In genomic region chr11:46472662-46472994, GRCh38 we compare ENCODE assay signal across 17 cellular contexts.
DNase-seq lines count a peak whose midpoint lies in the region; ATAC-seq and TF ChIP-seq lines count a peak whose summit lies in the region.
"Had no signal": no experiment of that assay in that cellular context is flagged by ENCODE, and none has a peak within 500 bp of the region (broad histone marks: within the 10 kb centered on the region; RNA-seq: fewer than 3 reads in every experiment).

No MANE protein-coding gene starts in this region.

- H2BK12ac ChIP-seq in trophoblast cell (ENCODE audit: low read length), result no peak overlapping the region

- H3K36me3 Mint-ChIP-seq in Caco-2 (ENCODE audit: insufficient read depth, unreplicated experiment), result peaks cover 20% of the 10 kb centered on the region
- peaks cover 2% of the 10 kb centered on the region for H3K36me3 Mint-ChIP-seq in T-helper 2 cell treated with Interferon-gamma antibody and Interleukin-4, amounts not matched to agents 5 μg/mL and 100 μg/mL, for 36 hours (ENCODE audit: low read depth)

- no peak for TF ChIP-seq POLR2A in esophagus squamous epithelium (IDR thresholded peaks at IDR 0.05)

- no peak overlapping the region for H3K9ac ChIP-seq in trophoblast cell (ENCODE audit: low read length)
- H3K9ac ChIP-seq: GM23248 had no signal

- intact Hi-C loops in Caco-2 (cut with micrococcal nuclease; ENCODE audit: unreplicated experiment), result no loop called here
- intact Hi-C loops in Panc1 (cut with micrococcal nuclease; ENCODE audit: unreplicated experiment), result loop anchor here (10.0 kb wide), 1 partner anchor 58 kb away; no protein-coding TSS in a partner anchor
- intact Hi-C loops in dorsolateral prefrontal cortex (cut with DNase I), result no loop called here
- intact Hi-C loops in esophagus squamous epithelium (cut with DNase I), result no loop called here

- H2BK120ac ChIP-seq in trophoblast cell (ENCODE audit: insufficient read depth, low read length, poor library complexity), result no peak overlapping the region

- H3K36me3 ChIP-seq in Caco-2 (ENCODE audit: control insufficient read depth, insufficient read depth, low read length) (no peaks in the 10 kb centered on the region), Panc1 (ENCODE audit: control insufficient read depth, insufficient read depth, low read length) (no peaks in the 10 kb centered on the region), hepatocyte (replicated peaks; ENCODE audit: insufficient read depth, low read depth) (no peaks in the 10 kb centered on the region), trophoblast cell (ENCODE audit: control insufficient read depth in 1 of 2, insufficient read depth in 2 of 2, low read length in 2 of 2) (peaks cover 0 to 3% of the 10 kb centered on the region in 2 experiments), esophagus squamous epithelium (peaks cover 0 to 14% (median 0%) of the 10 kb centered on the region in 3 donors)
- H3K36me3 ChIP-seq: ovary had no signal

- H3K79me2 ChIP-seq in hepatocyte (peaks cover 25% of the 10 kb centered on the region), trophoblast cell (ENCODE audit: control insufficient read depth, insufficient read depth, low read length, poor library complexity) (no peaks in the 10 kb centered on the region)

- H3K4me1 ChIP-seq in Caco-2 (peaks cover 23% of the 10 kb centered on the region), Panc1 (ENCODE audit: control insufficient read depth, insufficient read depth, low read length) (no peaks in the 10 kb centered on the region), hepatocyte (ENCODE audit: insufficient read depth) (peaks cover 12% of the 10 kb centered on the region), trophoblast cell (ENCODE audit: control insufficient read depth in 1 of 2, insufficient read depth in 2 of 2, low read length in 2 of 2) (no peaks in the 10 kb centered on the region), esophagus squamous epithelium (peaks cover 0 to 21% (median 0%) of the 10 kb centered on the region in 3 donors)

- DNase-seq in Caco-2, result peak; percentile 48 to 61
- DNase-seq in Panc1 (ENCODE audit: low read depth, low spot score), result no peak
- DNase-seq in hepatocyte (ENCODE audit: low spot score), result peak; percentile 71
- DNase-seq in trophoblast cell, result peak; percentile 41 to 55
- DNase-seq in T-helper 2 cell treated with Interferon-gamma antibody and Interleukin-4, amounts not matched to agents 5 μg/mL and 100 μg/mL, for 36 hours (ENCODE audit: low spot score), result no peak
- DNase-seq in dorsolateral prefrontal cortex, result no peak
- DNase-seq in esophagus squamous epithelium (lab: John Stamatoyannopoulos, UW), result no peak
- DNase-seq: COR-L47, GM23248, KG1, NCI-H1092 treated with DMSO at 0.1 percent for 48 hours, NCI-H774, ovary had no signal

- TF ChIP-seq CTCF in Caco-2 (IDR thresholded peaks at IDR 0.05; ENCODE audit: insufficient read depth in 1 of 2, low read depth in 1 of 2, low read length in 1 of 2, severe bottlenecking in 1 of 2, unreplicated experiment in 1 of 2) (no peak), Panc1 (IDR thresholded peaks at IDR 0.05) (no peak), hepatocyte (IDR thresholded peaks at IDR 0.05; ENCODE audit: poor library complexity) (no peak), dorsolateral prefrontal cortex (IDR thresholded peaks at IDR 0.05 in 54 of 56, conservative IDR thresholded peaks at IDR 0.05 in 2 of 56; ENCODE audit: low read depth in 1 of 56, partially characterized antibody in 56 of 56) (no peak), esophagus squamous epithelium (IDR thresholded peaks at IDR 0.05) (no peak)

- no peak overlapping the region for H3K23ac ChIP-seq in trophoblast cell (ENCODE audit: low read length)

- ATAC-seq in Panc1 (0 out of 2 replicates have a peak, but pooled peaks have one; percentile 12), HG03196 (IDR thresholded peaks at IDR 0.05; ENCODE audit: unreplicated experiment) (no peak)
- ATAC-seq: gastroesophageal sphincter had no signal

- BruUV-seq in Caco-2 (replicated peaks; lab: Mats Ljungman, UMichigan), result no TSS peak
- no TSS peak for BruUV-seq in Panc1 (replicated peaks; lab: Mats Ljungman, UMichigan)

- peaks cover 25% of the 10 kb centered on the region for H3K4me1 Mint-ChIP-seq in Caco-2 (ENCODE audit: low read depth, unreplicated experiment)
- peaks cover 4% of the 10 kb centered on the region for H3K4me1 Mint-ChIP-seq in T-helper 2 cell treated with Interferon-gamma antibody and Interleukin-4, amounts not matched to agents 5 μg/mL and 100 μg/mL, for 36 hours (ENCODE audit: low read depth)

- H3K79me1 ChIP-seq in trophoblast cell (ENCODE audit: low read length), result no peaks in the 10 kb centered on the region

- H3K27ac Mint-ChIP-seq in Caco-2 (ENCODE audit: unreplicated experiment), result peak overlapping the region; percentile 47
- H3K27ac Mint-ChIP-seq in T-helper 2 cell treated with Interferon-gamma antibody and Interleukin-4, amounts not matched to agents 5 μg/mL and 100 μg/mL, for 36 hours, result no peak overlapping the region

- H2AFZ ChIP-seq in hepatocyte (no peak overlapping the region), trophoblast cell (ENCODE audit: insufficient read depth, low read length, poor library complexity) (no peak overlapping the region)
- H2AFZ ChIP-seq: GM23248 had no signal

- no peak overlapping the region for H4K8ac ChIP-seq in trophoblast cell (ENCODE audit: low read depth, low read length)

- CTCF ChIA-PET in Caco-2 (lab: Charles Lee), result interaction anchor here (1.3 kb wide), 1 partner anchor 82 kb away, joined by 3 read pairs; no protein-coding TSS in a partner anchor
- CTCF ChIA-PET in Panc1 (lab: Charles Lee), result no interaction called here

- no peak overlapping the region for H3K14ac ChIP-seq in trophoblast cell (ENCODE audit: low read length)

- 0 out of 2 replicates have a peak, but pooled peaks cover 2% of the 10 kb centered on the region for H3K9me3 ChIP-seq in Caco-2
- no peaks in the 10 kb centered on the region for H3K9me3 ChIP-seq in Panc1 (ENCODE audit: control insufficient read depth, insufficient read depth, low read depth, low read length)
- no peaks in the 10 kb centered on the region for H3K9me3 ChIP-seq in hepatocyte (ENCODE audit: low read depth)
- H3K9me3 ChIP-seq in trophoblast cell (ENCODE audit: insufficient read depth, low read depth, low read length), result no peaks in the 10 kb centered on the region
- no peaks in the 10 kb centered on the region for H3K9me3 ChIP-seq in esophagus squamous epithelium
- H3K9me3 ChIP-seq: gastroesophageal sphincter, ovary had no signal

- no peak overlapping the region for H4K12ac ChIP-seq in trophoblast cell (ENCODE audit: low read depth, low read length)

- no peak overlapping the region for H4K91ac ChIP-seq in trophoblast cell (ENCODE audit: low read depth, low read length)

- H3K4me2 ChIP-seq in hepatocyte (peak overlapping the region; percentile 19), trophoblast cell (ENCODE audit: low read length) (no peak overlapping the region)

- peak overlapping the region; percentile 5 for H3K4me3 Mint-ChIP-seq in Caco-2 (ENCODE audit: unreplicated experiment)
- no peak overlapping the region for H3K4me3 Mint-ChIP-seq in T-helper 2 cell treated with Interferon-gamma antibody and Interleukin-4, amounts not matched to agents 5 μg/mL and 100 μg/mL, for 36 hours

- no peaks in the 10 kb centered on the region for H4K20me1 ChIP-seq in hepatocyte (ENCODE audit: insufficient read depth, poor library complexity, severe bottlenecking)

- H3K27ac ChIP-seq in Panc1 (ENCODE audit: low read length), result no peak overlapping the region
- H3K27ac ChIP-seq in hepatocyte, result peak overlapping the region; percentile 78
- no peak overlapping the region for H3K27ac ChIP-seq in trophoblast cell (ENCODE audit: low read depth, low read length)
- H3K27ac ChIP-seq in dorsolateral prefrontal cortex, result no peak overlapping the region
- no peak overlapping the region for H3K27ac ChIP-seq in esophagus squamous epithelium
- H3K27ac ChIP-seq: gastroesophageal sphincter, GM23248, HL-60, ovary, VCaP had no signal

- H2AK5ac ChIP-seq in trophoblast cell (ENCODE audit: low read length), result no peak overlapping the region

- POLR2A ChIA-PET in Caco-2 (lab: Charles Lee) (no interaction called here), Panc1 (lab: Charles Lee) (no interaction called here)

- no peak overlapping the region for H3K4ac ChIP-seq in trophoblast cell (ENCODE audit: low read depth, low read length)

- H3K27me3 ChIP-seq in Caco-2 (replicated peaks; ENCODE audit: control insufficient read depth, insufficient read depth, low read length) (no peaks in the 10 kb centered on the region), Panc1 (ENCODE audit: control insufficient read depth, insufficient read depth, low read length) (no peaks in the 10 kb centered on the region), hepatocyte (no peaks in the 10 kb centered on the region), trophoblast cell (ENCODE audit: insufficient read depth, low read length) (no peaks in the 10 kb centered on the region), dorsolateral prefrontal cortex (no peaks in the 10 kb centered on the region), esophagus squamous epithelium (no peaks in the 10 kb centered on the region)
- H3K27me3 ChIP-seq: gastroesophageal sphincter, ovary had no signal

- no peak overlapping the region for H3K18ac ChIP-seq in trophoblast cell (ENCODE audit: low read length)

- no peak overlapping the region for H2BK5ac ChIP-seq in trophoblast cell (ENCODE audit: low read depth, low read length, poor library complexity)

- no peaks in the 10 kb centered on the region for H3K27me3 Mint-ChIP-seq in Caco-2 (ENCODE audit: insufficient read depth, unreplicated experiment)
- H3K27me3 Mint-ChIP-seq in T-helper 2 cell treated with Interferon-gamma antibody and Interleukin-4, amounts not matched to agents 5 μg/mL and 100 μg/mL, for 36 hours (ENCODE audit: low read depth), result no peaks in the 10 kb centered on the region

- H3K9me2 ChIP-seq in hepatocyte (replicated peaks; ENCODE audit: insufficient read depth), result no peaks in the 10 kb centered on the region

- no peak overlapping the region for H3K4me3 ChIP-seq in Caco-2 (ENCODE audit: low read depth, low read length)
- no peak overlapping the region for H3K4me3 ChIP-seq in Panc1 (ENCODE audit: low read depth in 2 of 2, low read length in 2 of 2)
- no peak overlapping the region for H3K4me3 ChIP-seq in hepatocyte
- H3K4me3 ChIP-seq in trophoblast cell (ENCODE audit: low read depth, low read length), result no peak overlapping the region
- H3K4me3 ChIP-seq in dorsolateral prefrontal cortex, result no peak overlapping the region
- H3K4me3 ChIP-seq in esophagus squamous epithelium, result no peak overlapping the region
- H3K4me3 ChIP-seq: gastroesophageal sphincter, GM23248, ovary had no signal

- no peaks in the 10 kb centered on the region for H3K9me3 Mint-ChIP-seq in Caco-2 (ENCODE audit: unreplicated experiment)
- H3K9me3 Mint-ChIP-seq in T-helper 2 cell treated with Interferon-gamma antibody and Interleukin-4, amounts not matched to agents 5 μg/mL and 100 μg/mL, for 36 hours, result no peaks in the 10 kb centered on the region

- in situ Hi-C loops in Panc1 (cut with HindIII; ENCODE audit: low pct_unique_long_range_greater_than_20kb, low sequenced_read_pairs), result no loop called here

- 60% methylated on average over 1 of the region's 1 CpG for WGBS in hepatocyte (ENCODE audit: low lambda C conversion rate, missing lambda C conversion rate)
- WGBS in trophoblast cell (ENCODE audit: extremely low coverage, insufficient coverage, insufficient read length), result no CpG with 5 or more reads among the region's 1 CpG
- 71 to 82% methylated on average over 1 of the region's 1 CpG for WGBS in esophagus squamous epithelium, 2 donors

Comparison
In these comparisons a context has a peak if more than half of its experiments do, and no peak if none do; other contexts are left out.
1. DNase-seq: peak in Caco-2 (2 of 2), hepatocyte (single experiment) and trophoblast cell (2 of 2); none in Panc1 (single experiment), T-helper 2 cell treated with Interferon-gamma antibody and Interleukin-4, amounts not matched to agents 5 μg/mL and 100 μg/mL, for 36 hours (single experiment), dorsolateral prefrontal cortex (0 of 10) and esophagus squamous epithelium (single experiment).